Comparison of ENCODE assay signal across 1 cellular context in the genomic region with DNA sequence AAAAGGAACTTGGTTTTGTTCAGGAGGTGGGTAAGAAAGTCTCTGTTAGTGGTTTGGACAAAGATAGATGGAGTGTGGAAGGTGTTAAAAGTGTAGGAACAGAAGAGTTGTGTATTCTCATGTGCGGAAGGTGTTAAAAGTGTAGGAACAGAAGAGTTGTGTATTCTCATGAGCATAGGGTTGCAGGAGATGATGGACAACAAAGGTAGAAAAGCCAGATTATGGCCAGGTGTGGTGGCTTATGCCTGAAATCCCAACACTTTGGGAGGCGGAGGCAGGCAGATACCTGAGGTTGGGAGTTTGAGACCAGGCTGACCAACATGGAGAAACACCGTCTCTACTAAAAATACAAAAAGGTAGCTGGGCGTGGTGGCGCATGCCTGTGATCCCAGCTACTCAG.
TF ChIP-seq lines count a peak whose summit lies in the region.

No MANE protein-coding gene starts in this region.

TF ChIP-seq in K562, 482 proteins besides CTCF, POLR2A, EP300 and RAD21 (continued from another document and continues in another):
- TF ChIP-seq MTA2 (IDR thresholded peaks at IDR 0.05; ENCODE audit: low read depth) (no peak), SMARCE1 (IDR thresholded peaks at IDR 0.05) (no peak), ZNF431 (CRISPR knock-in tag; IDR thresholded peaks at IDR 0.05) (no peak), WHSC1 (IDR thresholded peaks at IDR 0.05; ENCODE audit: low read length) (no peak), ZNF23 (CRISPR knock-in tag; IDR thresholded peaks at IDR 0.05) (no peak), RBM22 (IDR thresholded peaks at IDR 0.05; ENCODE audit: low read depth, low read length, poor library complexity, severe bottlenecking) (no peak), RBFOX2 (IDR thresholded peaks at IDR 0.05; ENCODE audit: low read depth, low read length) (peak; percentile 55), HNRNPK (IDR thresholded peaks at IDR 0.05; ENCODE audit: low read depth, low read length, poor library complexity, severe bottlenecking) (no peak), HDAC3 (IDR thresholded peaks at IDR 0.05; ENCODE audit: borderline replicate concordance, partially characterized antibody) (no peak), CAMTA2 (CRISPR knock-in tag; conservative IDR thresholded peaks at IDR 0.05) (no peak), HDAC8 (tag; IDR thresholded peaks at IDR 0.05) (no peak), EZH2 (IDR thresholded peaks at IDR 0.05; ENCODE audit: borderline replicate concordance, low read depth, low read length) (no peak), ATF7 (IDR thresholded peaks at IDR 0.05) (no peak)
- TF ChIP-seq, protein P1, sequence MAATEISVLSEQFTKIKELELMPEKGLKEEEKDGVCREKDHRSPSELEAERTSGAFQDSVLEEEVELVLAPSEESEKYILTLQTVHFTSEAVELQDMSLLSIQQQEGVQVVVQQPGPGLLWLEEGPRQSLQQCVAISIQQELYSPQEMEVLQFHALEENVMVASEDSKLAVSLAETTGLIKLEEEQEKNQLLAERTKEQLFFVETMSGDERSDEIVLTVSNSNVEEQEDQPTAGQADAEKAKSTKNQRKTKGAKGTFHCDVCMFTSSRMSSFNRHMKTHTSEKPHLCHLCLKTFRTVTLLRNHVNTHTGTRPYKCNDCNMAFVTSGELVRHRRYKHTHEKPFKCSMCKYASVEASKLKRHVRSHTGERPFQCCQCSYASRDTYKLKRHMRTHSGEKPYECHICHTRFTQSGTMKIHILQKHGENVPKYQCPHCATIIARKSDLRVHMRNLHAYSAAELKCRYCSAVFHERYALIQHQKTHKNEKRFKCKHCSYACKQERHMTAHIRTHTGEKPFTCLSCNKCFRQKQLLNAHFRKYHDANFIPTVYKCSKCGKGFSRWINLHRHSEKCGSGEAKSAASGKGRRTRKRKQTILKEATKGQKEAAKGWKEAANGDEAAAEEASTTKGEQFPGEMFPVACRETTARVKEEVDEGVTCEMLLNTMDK (IDR thresholded peaks at IDR 0.05; ENCODE audit: borderline replicate concordance, insufficient read depth, low read depth, low read length, poor library complexity, severe bottlenecking) = no peak
- TF ChIP-seq, protein P2, sequence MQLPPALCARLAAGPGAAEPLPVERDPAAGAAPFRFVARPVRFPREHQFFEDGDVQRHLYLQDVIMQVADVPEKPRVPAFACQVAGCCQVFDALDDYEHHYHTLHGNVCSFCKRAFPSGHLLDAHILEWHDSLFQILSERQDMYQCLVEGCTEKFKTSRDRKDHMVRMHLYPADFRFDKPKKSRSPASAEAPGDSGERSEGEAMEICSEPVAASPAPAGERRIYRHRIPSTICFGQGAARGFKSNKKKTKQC (CRISPR knock-in tag; IDR thresholded peaks at IDR 0.05) = no peak
- TF ChIP-seq, protein P3, sequence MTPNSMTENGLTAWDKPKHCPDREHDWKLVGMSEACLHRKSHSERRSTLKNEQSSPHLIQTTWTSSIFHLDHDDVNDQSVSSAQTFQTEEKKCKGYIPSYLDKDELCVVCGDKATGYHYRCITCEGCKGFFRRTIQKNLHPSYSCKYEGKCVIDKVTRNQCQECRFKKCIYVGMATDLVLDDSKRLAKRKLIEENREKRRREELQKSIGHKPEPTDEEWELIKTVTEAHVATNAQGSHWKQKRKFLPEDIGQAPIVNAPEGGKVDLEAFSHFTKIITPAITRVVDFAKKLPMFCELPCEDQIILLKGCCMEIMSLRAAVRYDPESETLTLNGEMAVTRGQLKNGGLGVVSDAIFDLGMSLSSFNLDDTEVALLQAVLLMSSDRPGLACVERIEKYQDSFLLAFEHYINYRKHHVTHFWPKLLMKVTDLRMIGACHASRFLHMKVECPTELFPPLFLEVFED (CRISPR knock-in tag; conservative IDR thresholded peaks at IDR 0.05) = 0 out of 2 replicates have a peak, but pooled peaks have one; percentile 34
- TF ChIP-seq, protein P4, sequence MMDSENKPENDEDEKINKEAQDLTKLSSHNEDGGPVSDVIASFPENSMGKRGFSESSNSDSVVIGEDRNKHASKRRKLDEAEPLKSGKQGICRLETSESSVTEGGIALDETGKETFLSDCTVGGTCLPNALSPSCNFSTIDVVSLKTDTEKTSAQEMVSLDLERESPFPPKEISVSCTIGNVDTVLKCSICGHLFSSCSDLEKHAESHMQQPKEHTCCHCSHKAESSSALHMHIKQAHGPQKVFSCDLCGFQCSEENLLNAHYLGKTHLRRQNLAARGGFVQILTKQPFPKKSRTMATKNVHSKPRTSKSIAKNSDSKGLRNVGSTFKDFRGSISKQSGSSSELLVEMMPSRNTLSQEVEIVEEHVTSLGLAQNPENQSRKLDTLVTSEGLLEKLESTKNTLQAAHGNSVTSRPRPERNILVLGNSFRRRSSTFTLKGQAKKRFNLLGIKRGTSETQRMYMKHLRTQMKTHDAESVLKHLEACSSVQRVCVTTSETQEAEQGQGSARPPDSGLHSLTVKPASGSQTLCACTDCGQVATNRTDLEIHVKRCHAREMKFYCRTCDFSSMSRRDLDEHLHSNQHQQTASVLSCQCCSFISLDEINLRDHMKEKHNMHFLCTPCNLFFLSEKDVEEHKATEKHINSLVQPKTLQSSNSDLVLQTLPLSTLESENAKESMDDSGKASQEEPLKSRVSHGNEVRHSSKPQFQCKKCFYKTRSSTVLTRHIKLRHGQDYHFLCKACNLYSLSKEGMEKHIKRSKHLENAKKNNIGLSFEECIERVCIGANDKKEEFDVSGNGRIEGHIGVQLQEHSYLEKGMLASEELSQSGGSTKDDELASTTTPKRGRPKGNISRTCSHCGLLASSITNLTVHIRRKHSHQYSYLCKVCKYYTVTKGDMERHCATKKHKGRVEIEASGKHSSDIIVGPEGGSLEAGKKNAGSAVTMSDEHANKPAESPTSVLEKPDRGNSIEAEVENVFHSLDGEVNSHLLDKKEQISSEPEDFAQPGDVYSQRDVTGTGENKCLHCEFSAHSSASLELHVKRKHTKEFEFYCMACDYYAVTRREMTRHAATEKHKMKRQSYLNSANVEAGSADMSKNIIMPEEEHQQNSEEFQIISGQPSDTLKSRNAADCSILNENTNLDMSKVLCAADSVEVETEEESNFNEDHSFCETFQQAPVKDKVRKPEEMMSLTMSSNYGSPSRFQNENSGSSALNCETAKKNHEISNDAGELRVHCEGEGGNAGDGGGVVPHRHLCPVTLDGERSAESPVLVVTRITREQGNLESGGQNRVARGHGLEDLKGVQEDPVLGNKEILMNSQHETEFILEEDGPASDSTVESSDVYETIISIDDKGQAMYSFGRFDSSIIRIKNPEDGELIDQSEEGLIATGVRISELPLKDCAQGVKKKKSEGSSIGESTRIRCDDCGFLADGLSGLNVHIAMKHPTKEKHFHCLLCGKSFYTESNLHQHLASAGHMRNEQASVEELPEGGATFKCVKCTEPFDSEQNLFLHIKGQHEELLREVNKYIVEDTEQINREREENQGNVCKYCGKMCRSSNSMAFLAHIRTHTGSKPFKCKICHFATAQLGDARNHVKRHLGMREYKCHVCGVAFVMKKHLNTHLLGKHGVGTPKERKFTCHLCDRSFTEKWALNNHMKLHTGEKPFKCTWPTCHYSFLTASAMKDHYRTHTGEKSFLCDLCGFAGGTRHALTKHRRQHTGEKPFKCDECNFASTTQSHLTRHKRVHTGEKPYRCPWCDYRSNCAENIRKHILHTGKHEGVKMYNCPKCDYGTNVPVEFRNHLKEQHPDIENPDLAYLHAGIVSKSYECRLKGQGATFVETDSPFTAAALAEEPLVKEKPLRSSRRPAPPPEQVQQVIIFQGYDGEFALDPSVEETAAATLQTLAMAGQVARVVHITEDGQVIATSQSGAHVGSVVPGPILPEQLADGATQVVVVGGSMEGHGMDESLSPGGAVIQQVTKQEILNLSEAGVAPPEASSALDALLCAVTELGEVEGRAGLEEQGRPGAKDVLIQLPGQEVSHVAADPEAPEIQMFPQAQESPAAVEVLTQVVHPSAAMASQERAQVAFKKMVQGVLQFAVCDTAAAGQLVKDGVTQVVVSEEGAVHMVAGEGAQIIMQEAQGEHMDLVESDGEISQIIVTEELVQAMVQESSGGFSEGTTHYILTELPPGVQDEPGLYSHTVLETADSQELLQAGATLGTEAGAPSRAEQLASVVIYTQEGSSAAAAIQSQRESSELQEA (IDR thresholded peaks at IDR 0.05; ENCODE audit: low read depth) = no peak
- TF ChIP-seq, protein P5, sequence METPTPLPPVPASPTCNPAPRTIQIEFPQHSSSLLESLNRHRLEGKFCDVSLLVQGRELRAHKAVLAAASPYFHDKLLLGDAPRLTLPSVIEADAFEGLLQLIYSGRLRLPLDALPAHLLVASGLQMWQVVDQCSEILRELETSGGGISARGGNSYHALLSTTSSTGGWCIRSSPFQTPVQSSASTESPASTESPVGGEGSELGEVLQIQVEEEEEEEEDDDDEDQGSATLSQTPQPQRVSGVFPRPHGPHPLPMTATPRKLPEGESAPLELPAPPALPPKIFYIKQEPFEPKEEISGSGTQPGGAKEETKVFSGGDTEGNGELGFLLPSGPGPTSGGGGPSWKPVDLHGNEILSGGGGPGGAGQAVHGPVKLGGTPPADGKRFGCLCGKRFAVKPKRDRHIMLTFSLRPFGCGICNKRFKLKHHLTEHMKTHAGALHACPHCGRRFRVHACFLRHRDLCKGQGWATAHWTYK (CRISPR knock-in tag; IDR thresholded peaks at IDR 0.05) = 0 out of 2 replicates have a peak, but pooled peaks have one; percentile 37
- TF ChIP-seq, protein P6, sequence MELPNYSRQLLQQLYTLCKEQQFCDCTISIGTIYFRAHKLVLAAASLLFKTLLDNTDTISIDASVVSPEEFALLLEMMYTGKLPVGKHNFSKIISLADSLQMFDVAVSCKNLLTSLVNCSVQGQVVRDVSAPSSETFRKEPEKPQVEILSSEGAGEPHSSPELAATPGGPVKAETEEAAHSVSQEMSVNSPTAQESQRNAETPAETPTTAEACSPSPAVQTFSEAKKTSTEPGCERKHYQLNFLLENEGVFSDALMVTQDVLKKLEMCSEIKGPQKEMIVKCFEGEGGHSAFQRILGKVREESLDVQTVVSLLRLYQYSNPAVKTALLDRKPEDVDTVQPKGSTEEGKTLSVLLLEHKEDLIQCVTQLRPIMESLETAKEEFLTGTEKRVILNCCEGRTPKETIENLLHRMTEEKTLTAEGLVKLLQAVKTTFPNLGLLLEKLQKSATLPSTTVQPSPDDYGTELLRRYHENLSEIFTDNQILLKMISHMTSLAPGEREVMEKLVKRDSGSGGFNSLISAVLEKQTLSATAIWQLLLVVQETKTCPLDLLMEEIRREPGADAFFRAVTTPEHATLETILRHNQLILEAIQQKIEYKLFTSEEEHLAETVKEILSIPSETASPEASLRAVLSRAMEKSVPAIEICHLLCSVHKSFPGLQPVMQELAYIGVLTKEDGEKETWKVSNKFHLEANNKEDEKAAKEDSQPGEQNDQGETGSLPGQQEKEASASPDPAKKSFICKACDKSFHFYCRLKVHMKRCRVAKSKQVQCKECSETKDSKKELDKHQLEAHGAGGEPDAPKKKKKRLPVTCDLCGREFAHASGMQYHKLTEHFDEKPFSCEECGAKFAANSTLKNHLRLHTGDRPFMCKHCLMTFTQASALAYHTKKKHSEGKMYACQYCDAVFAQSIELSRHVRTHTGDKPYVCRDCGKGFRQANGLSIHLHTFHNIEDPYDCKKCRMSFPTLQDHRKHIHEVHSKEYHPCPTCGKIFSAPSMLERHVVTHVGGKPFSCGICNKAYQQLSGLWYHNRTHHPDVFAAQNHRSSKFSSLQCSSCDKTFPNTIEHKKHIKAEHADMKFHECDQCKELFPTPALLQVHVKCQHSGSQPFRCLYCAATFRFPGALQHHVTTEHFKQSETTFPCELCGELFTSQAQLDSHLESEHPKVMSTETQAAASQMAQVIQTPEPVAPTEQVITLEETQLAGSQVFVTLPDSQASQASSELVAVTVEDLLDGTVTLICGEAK (IDR thresholded peaks at IDR 0.05) = no peak
- TF ChIP-seq, protein P6 (CRISPR knock-in tag; IDR thresholded peaks at IDR 0.05) = no peak
- TF ChIP-seq, protein P7, sequence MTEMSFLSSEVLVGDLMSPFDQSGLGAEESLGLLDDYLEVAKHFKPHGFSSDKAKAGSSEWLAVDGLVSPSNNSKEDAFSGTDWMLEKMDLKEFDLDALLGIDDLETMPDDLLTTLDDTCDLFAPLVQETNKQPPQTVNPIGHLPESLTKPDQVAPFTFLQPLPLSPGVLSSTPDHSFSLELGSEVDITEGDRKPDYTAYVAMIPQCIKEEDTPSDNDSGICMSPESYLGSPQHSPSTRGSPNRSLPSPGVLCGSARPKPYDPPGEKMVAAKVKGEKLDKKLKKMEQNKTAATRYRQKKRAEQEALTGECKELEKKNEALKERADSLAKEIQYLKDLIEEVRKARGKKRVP (CRISPR knock-in tag; IDR thresholded peaks at IDR 0.05) = no peak
- TF ChIP-seq, protein P8, sequence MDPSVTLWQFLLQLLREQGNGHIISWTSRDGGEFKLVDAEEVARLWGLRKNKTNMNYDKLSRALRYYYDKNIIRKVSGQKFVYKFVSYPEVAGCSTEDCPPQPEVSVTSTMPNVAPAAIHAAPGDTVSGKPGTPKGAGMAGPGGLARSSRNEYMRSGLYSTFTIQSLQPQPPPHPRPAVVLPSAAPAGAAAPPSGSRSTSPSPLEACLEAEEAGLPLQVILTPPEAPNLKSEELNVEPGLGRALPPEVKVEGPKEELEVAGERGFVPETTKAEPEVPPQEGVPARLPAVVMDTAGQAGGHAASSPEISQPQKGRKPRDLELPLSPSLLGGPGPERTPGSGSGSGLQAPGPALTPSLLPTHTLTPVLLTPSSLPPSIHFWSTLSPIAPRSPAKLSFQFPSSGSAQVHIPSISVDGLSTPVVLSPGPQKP (CRISPR knock-in tag; IDR thresholded peaks at IDR 0.05) = no peak
